Comparison of ENCODE assay signal across 10 cellular contexts in genomic region chr1:65020774-65021173, GRCh38. TPM values are rescaled to one million over a fixed set of nuclear protein-coding genes. Genes with fewer than 3 reads are reported as not detected.
A peak's percentile ranks its signal among the peaks of the same experiment; 100 is the strongest.
DNase-seq lines count a peak whose midpoint lies in the region; ATAC-seq and TF ChIP-seq lines count a peak whose summit lies in the region.
"Had no signal": no experiment of that assay in that cellular context is flagged by ENCODE, and none has a peak within 500 bp of the region (broad histone marks: within the 10 kb centered on the region; RNA-seq: fewer than 3 reads in every experiment).

No MANE protein-coding gene starts in this region.

- no peaks in the 10 kb centered on the region for H3K9me3 Mint-ChIP-seq in activated naive CD4-positive, alpha-beta T cell treated with anti-CD3 and anti-CD28 coated beads, Interleukin-2, amount 50 U/mL, for 72 hours
- H3K9me3 Mint-ChIP-seq: stimulated activated naive B cell treated with anti-CD40 and anti-IgM and Interleukin-4, amounts not matched to agents 10 μg/mL and 1 μg/mL and 100 μg/mL, for 72 hours had no signal

- intact Hi-C loops in HCT116 (cut with micrococcal nuclease), result loop anchor here (5.0 kb wide), 1 partner anchor 158 kb away; no protein-coding TSS in a partner anchor

- no peak for DNase-seq in AG10803 (ENCODE audit: low read depth)
- no peak for DNase-seq in HCT116 (ENCODE audit: low read depth, low spot score)
- DNase-seq in astrocyte of the spinal cord (ENCODE audit: low read depth, low spot score), result no peak
- no peak for DNase-seq in left lobe of liver (ENCODE audit: low spot score)
- DNase-seq in NCI-H774 (lab: John Stamatoyannopoulos, UW), result no peak
- DNase-seq in DMS153 (lab: John Stamatoyannopoulos, UW), result no peak
- no peak for DNase-seq in NCI-H524 treated with DMSO at 0.1 percent for 48 hours (lab: John Stamatoyannopoulos, UW)
- DNase-seq in activated naive CD4-positive, alpha-beta T cell treated with anti-CD3 and anti-CD28 coated beads, Interleukin-2, amount 50 U/mL, for 72 hours (ENCODE audit: low spot score in 2 of 2), result no peak
- DNase-seq: activated T-cell treated with anti-CD3 and anti-CD28 coated beads for 4 hours; stimulated activated naive B cell treated with anti-CD40 and anti-IgM and Interleukin-4, amounts not matched to agents 10 μg/mL and 1 μg/mL and 100 μg/mL, for 72 hours had no signal

- H3K79me2 ChIP-seq in HCT116 (ENCODE audit: insufficient read depth, low read length), result no peaks in the 10 kb centered on the region

- peak; percentile 86 for ATAC-seq in HCT116
- peak; percentile 87 for ATAC-seq in left lobe of liver
- no peak for ATAC-seq in activated naive CD4-positive, alpha-beta T cell treated with anti-CD3 and anti-CD28 coated beads, Interleukin-2, amount 50 U/mL, for 72 hours
- ATAC-seq: stimulated activated naive B cell treated with anti-CD40 and anti-IgM and Interleukin-4, amounts not matched to agents 10 μg/mL and 1 μg/mL and 100 μg/mL, for 72 hours had no signal

- peak; percentile 52; the same call in 1 of the 2 replicates for TF ChIP-seq RAD21 in HCT116 (IDR thresholded peaks at IDR 0.05; ENCODE audit: low read depth)

- no peak for TF ChIP-seq POLR2A in HCT116 (IDR thresholded peaks at IDR 0.05; ENCODE audit: borderline replicate concordance, extremely low read depth, insufficient read depth, insufficient read length)

- H4K20me1 ChIP-seq in HCT116 (ENCODE audit: insufficient read depth), result no peaks in the 10 kb centered on the region

- in situ Hi-C loops in astrocyte of the spinal cord (cut with HindIII; ENCODE audit: low sequenced_read_pairs), result no loop called here

- peaks cover 0 to 6% of the 10 kb centered on the region in 2 donors for H3K36me3 Mint-ChIP-seq in activated naive CD4-positive, alpha-beta T cell treated with anti-CD3 and anti-CD28 coated beads, Interleukin-2, amount 50 U/mL, for 72 hours
- H3K36me3 Mint-ChIP-seq: stimulated activated naive B cell treated with anti-CD40 and anti-IgM and Interleukin-4, amounts not matched to agents 10 μg/mL and 1 μg/mL and 100 μg/mL, for 72 hours had no signal

- H3K36me3 ChIP-seq in HCT116 (ENCODE audit: control insufficient read depth in 1 of 2, insufficient read depth in 2 of 2, low read length in 2 of 2), result no peaks in the 10 kb centered on the region

- POLR2A ChIA-PET in HCT116 (lab: Charles Lee), result no interaction called here

- TF ChIP-seq CTCF in AG10803 (conservative IDR thresholded peaks at IDR 0.05; ENCODE audit: low read length), result peak; percentile 51
- TF ChIP-seq CTCF in HCT116 (IDR thresholded peaks at IDR 0.05 in 2 of 3, conservative IDR thresholded peaks at IDR 0.05 in 1 of 3; ENCODE audit: borderline replicate concordance in 1 of 3, insufficient read depth in 1 of 3, low read depth in 2 of 3, low read length in 2 of 3), result peak; percentile 21 to 51 (median 49); a peak in 5 of 6 replicates
- TF ChIP-seq CTCF in astrocyte of the spinal cord (IDR thresholded peaks at IDR 0.05; ENCODE audit: low read depth, low read length), result peak; percentile 57

- no peaks in the 10 kb centered on the region for H3K9me3 ChIP-seq in HCT116 (ENCODE audit: control insufficient read depth in 1 of 2, insufficient read depth in 1 of 2, low read depth in 1 of 2, low read length in 2 of 2)

- H3K4me3 ChIP-seq in AG10803 (ENCODE audit: low read length) (no peak overlapping the region), HCT116 (replicated peaks in 1 of 2; ENCODE audit: low read depth in 1 of 2, low read length in 2 of 2) (no peak overlapping the region), astrocyte of the spinal cord (ENCODE audit: low read depth, low read length) (no peak overlapping the region)

- no peak overlapping the region for H3K27ac Mint-ChIP-seq in activated naive CD4-positive, alpha-beta T cell treated with anti-CD3 and anti-CD28 coated beads, Interleukin-2, amount 50 U/mL, for 72 hours
- H3K27ac Mint-ChIP-seq: stimulated activated naive B cell treated with anti-CD40 and anti-IgM and Interleukin-4, amounts not matched to agents 10 μg/mL and 1 μg/mL and 100 μg/mL, for 72 hours had no signal

- no peak overlapping the region for H3K9ac ChIP-seq in HCT116 (ENCODE audit: low read length)

- H3K4me2 ChIP-seq in HCT116 (ENCODE audit: low read length), result no peak overlapping the region

- H3K27ac ChIP-seq in HCT116 (ENCODE audit: low read depth, low read length), result no peak overlapping the region

- no peak overlapping the region for H2AFZ ChIP-seq in HCT116 (ENCODE audit: low read depth, low read length, poor library complexity, severe bottlenecking)

- CTCF ChIA-PET in HCT116 (lab: Charles Lee), result interaction anchor here (0.6 to 1.4 kb wide), 7 partner anchors 8 to 18 kb away, joined by 3 to 5 read pairs (median 3); no protein-coding TSS in a partner anchor

- no TSS peak for BruUV-seq in HCT116 (replicated peaks; lab: Mats Ljungman, UMichigan)

- no peaks in the 10 kb centered on the region for H3K9me2 ChIP-seq in HCT116 (ENCODE audit: insufficient read depth)

- no peaks in the 10 kb centered on the region for H3K27me3 ChIP-seq in HCT116 (ENCODE audit: insufficient read depth, low read length)

- RAD21 ChIA-PET in HCT116 (lab: Charles Lee; ENCODE audit: low non-redundant PET in 1 of 2, low total read pairs in 2 of 2, uncharacterized antibody in 2 of 2, unreplicated experiment in 2 of 2), result no interaction called here

- no peaks in the 10 kb centered on the region for H3K4me1 ChIP-seq in HCT116 (ENCODE audit: control insufficient read depth in 1 of 2, insufficient read depth in 2 of 2, low read length in 2 of 2)

TF ChIP-seq in HCT116, 20 proteins besides CTCF, POLR2A, EP300 and RAD21:
- TF ChIP-seq ZNF274 (IDR thresholded peaks at IDR 0.05; ENCODE audit: low read depth, low read length), result no peak
- TF ChIP-seq ZFX (IDR thresholded peaks at IDR 0.05), result no peak
- no peak for TF ChIP-seq SP1 (IDR thresholded peaks at IDR 0.05; ENCODE audit: low read depth)
- TF ChIP-seq ELF1 (IDR thresholded peaks at IDR 0.05; ENCODE audit: borderline replicate concordance, low read depth), result no peak
- TF ChIP-seq REST (IDR thresholded peaks at IDR 0.05; ENCODE audit: low read depth), result no peak
- TF ChIP-seq CBX3 (IDR thresholded peaks at IDR 0.05; ENCODE audit: low read depth), result no peak
- TF ChIP-seq SRF (IDR thresholded peaks at IDR 0.05; ENCODE audit: low read depth), result no peak
- no peak for TF ChIP-seq MAX (IDR thresholded peaks at IDR 0.05)
- TF ChIP-seq, protein P1, sequence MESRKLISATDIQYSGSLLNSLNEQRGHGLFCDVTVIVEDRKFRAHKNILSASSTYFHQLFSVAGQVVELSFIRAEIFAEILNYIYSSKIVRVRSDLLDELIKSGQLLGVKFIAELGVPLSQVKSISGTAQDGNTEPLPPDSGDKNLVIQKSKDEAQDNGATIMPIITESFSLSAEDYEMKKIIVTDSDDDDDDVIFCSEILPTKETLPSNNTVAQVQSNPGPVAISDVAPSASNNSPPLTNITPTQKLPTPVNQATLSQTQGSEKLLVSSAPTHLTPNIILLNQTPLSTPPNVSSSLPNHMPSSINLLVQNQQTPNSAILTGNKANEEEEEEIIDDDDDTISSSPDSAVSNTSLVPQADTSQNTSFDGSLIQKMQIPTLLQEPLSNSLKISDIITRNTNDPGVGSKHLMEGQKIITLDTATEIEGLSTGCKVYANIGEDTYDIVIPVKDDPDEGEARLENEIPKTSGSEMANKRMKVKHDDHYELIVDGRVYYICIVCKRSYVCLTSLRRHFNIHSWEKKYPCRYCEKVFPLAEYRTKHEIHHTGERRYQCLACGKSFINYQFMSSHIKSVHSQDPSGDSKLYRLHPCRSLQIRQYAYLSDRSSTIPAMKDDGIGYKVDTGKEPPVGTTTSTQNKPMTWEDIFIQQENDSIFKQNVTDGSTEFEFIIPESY (IDR thresholded peaks at IDR 0.05; ENCODE audit: extremely low read depth, insufficient replicate concordance, low read length), result no peak
- no peak for TF ChIP-seq CEBPB (IDR thresholded peaks at IDR 0.05; ENCODE audit: low read depth)
- TF ChIP-seq, protein P2, sequence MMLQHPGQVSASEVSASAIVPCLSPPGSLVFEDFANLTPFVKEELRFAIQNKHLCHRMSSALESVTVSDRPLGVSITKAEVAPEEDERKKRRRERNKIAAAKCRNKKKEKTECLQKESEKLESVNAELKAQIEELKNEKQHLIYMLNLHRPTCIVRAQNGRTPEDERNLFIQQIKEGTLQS (IDR thresholded peaks at IDR 0.05), result no peak
- no peak for TF ChIP-seq TCF7L2 (IDR thresholded peaks at IDR 0.05; ENCODE audit: borderline replicate concordance, extremely low read depth, insufficient read depth, insufficient read length)
- no peak for TF ChIP-seq JUND (IDR thresholded peaks at IDR 0.05)

RNA-seq across cellular contexts. Expression of gene JAK1, which starts 54.4 kb away (rescaled TPM):
- 53.2 TPM for total RNA-seq in HCT116 (2021; ENCODE audit: unreplicated experiment)
- 36.3 and 38.1 TPM in 2 replicates for polyA plus RNA-seq in HCT116 (2012)
- 43.3 TPM for total RNA-seq in left lobe of liver
- total RNA-seq in activated naive CD4-positive, alpha-beta T cell treated with anti-CD3 and anti-CD28 coated beads, Interleukin-2, amount 50 U/mL, for 72 hours, result 100 to 1,000 TPM in 1 of 2 donors, 10 to 100 TPM in 1; 95.3 to 133 TPM

Comparison
In these comparisons a context has a peak if more than half of its experiments do, and no peak if none do; other contexts are left out.
1. ATAC-seq: peak in HCT116 (single experiment) and left lobe of liver (single experiment); none in activated naive CD4-positive, alpha-beta T cell treated with anti-CD3 and anti-CD28 coated beads, Interleukin-2, amount 50 U/mL, for 72 hours (0 of 2).
2. Peak in every context shown above with its lines, with median percentiles within 50 percentile points of each other: CTCF ChIP-seq.